ENCODE assay signal across 2 cellular contexts in genomic region chr18:44811586-44812125, GRCh38.
A peak's percentile ranks its signal among the peaks of the same experiment; 100 is the strongest.
TF ChIP-seq lines count a peak whose summit lies in the region.

No MANE protein-coding gene starts in this region.

TF ChIP-seq in GM23338, 12 proteins besides CTCF, POLR2A, EP300 and RAD21 (continued from another document):
- TF ChIP-seq ZNF462 (CRISPR knock-in tag; IDR thresholded peaks at IDR 0.05) = 0 out of 2 replicates have a peak, but pooled peaks have one; percentile 26

TF ChIP-seq in GM12878, 131 proteins besides CTCF, POLR2A, EP300 and RAD21 (continued from another document):
- TF ChIP-seq RELA (IDR thresholded peaks at IDR 0.05; ENCODE audit: borderline replicate concordance, partially characterized antibody) = no peak
